ENCODE assay signal across 12 cellular contexts in genomic region chr20:46014517-46015396, GRCh38. TPM values are rescaled to one million over a fixed set of nuclear protein-coding genes. Genes with fewer than 3 reads are reported as not detected.
DNase-seq lines count a peak whose midpoint lies in the region; ATAC-seq and TF ChIP-seq lines count a peak whose summit lies in the region.
"Had no signal": no experiment of that assay in that cellular context is flagged by ENCODE, and none has a peak within 500 bp of the region (broad histone marks: within the 10 kb centered on the region; RNA-seq: fewer than 3 reads in every experiment).

No MANE protein-coding gene starts in this region.

- no peak for TF ChIP-seq POLR2A in HCT116 (IDR thresholded peaks at IDR 0.05; ENCODE audit: borderline replicate concordance, extremely low read depth, insufficient read depth, insufficient read length)
- TF ChIP-seq POLR2A in right lobe of liver (IDR thresholded peaks at IDR 0.05): no peak

- H3K9me2 ChIP-seq in HCT116 (ENCODE audit: insufficient read depth): no peaks in the 10 kb centered on the region

- DNase-seq in HCT116 (ENCODE audit: low read depth, low spot score): no peak
- DNase-seq in activated T-helper 1 cell treated with anti-CD3 and anti-CD28 coated beads, Interleukin-12 subunit alpha, Interleukin-12 subunit beta, Interleukin-2, Interleukin-4 antibody, amounts not matched to agents 30 ng/mL and 10 ng/mL and 1 ng/mL, durations not matched to agents 14 hours and 24 hours and 36 hours (ENCODE audit: low spot score): no peak
- no peak for DNase-seq in right lobe of liver
- no peak for DNase-seq in NCI-H2171 (lab: John Stamatoyannopoulos, UW)
- no peak for DNase-seq in epidermal melanocyte (ENCODE audit: insufficient read length, low spot score)
- no peak for DNase-seq in HFFc6
- DNase-seq: NCI-H2227 treated with DMSO at 0.1 percent for 48 hours, occipital lobe had no signal

- H3K79me2 ChIP-seq in HCT116 (ENCODE audit: insufficient read depth, low read length): no peaks in the 10 kb centered on the region

- peaks cover 0 to 50% (median 43%) of the 10 kb centered on the region in 11 experiments; a peak in 19 of 22 replicates for H3K27me3 ChIP-seq in BLaER1 treated with 17β-estradiol and CSF1 and Interleukin-3, amounts not matched to agents 10 nM and 100 nM
- no peaks in the 10 kb centered on the region for H3K27me3 ChIP-seq in HCT116 (ENCODE audit: insufficient read depth, low read length)
- peaks cover 0 to 5% of the 10 kb centered on the region in 2 donors for H3K27me3 ChIP-seq in right lobe of liver

- peaks cover 44% of the 10 kb centered on the region for H3K4me1 Mint-ChIP-seq in activated T-helper 1 cell treated with anti-CD3 and anti-CD28 coated beads, Interleukin-12 subunit alpha, Interleukin-12 subunit beta, Interleukin-2, Interleukin-4 antibody, amounts not matched to agents 30 ng/mL and 10 ng/mL and 1 ng/mL, durations not matched to agents 14 hours and 24 hours and 36 hours (ENCODE audit: low read depth)
- H3K4me1 Mint-ChIP-seq in HFFc6 (ENCODE audit: low read depth): peaks cover 11% of the 10 kb centered on the region; the same call in 1 of the 2 replicates

- no peak for TF ChIP-seq RAD21 in HCT116 (IDR thresholded peaks at IDR 0.05; ENCODE audit: low read depth)

- CTCF ChIA-PET in HCT116 (lab: Charles Lee): interaction anchor here (0.7 to 2.6 kb wide), 13 partner anchors 8 to 424 kb away, joined by 3 to 16 read pairs (median 4); no protein-coding TSS in a partner anchor

- H3K36me3 ChIP-seq in BLaER1 treated with 17β-estradiol and CSF1 and Interleukin-3, amounts not matched to agents 10 nM and 100 nM: peaks cover 0 to 74% (median 14%) of the 10 kb centered on the region in 11 experiments; a peak in 11 of 22 replicates
- H3K36me3 ChIP-seq in HCT116 (ENCODE audit: control insufficient read depth in 1 of 2, insufficient read depth in 2 of 2, low read length in 2 of 2) (no peaks in the 10 kb centered on the region), right lobe of liver (no peaks in the 10 kb centered on the region)

- H3K36me3 Mint-ChIP-seq in activated T-helper 1 cell treated with anti-CD3 and anti-CD28 coated beads, Interleukin-12 subunit alpha, Interleukin-12 subunit beta, Interleukin-2, Interleukin-4 antibody, amounts not matched to agents 30 ng/mL and 10 ng/mL and 1 ng/mL, durations not matched to agents 14 hours and 24 hours and 36 hours (ENCODE audit: low read depth): peaks cover 9% of the 10 kb centered on the region
- H3K36me3 Mint-ChIP-seq in HFFc6 (ENCODE audit: low read depth): peaks cover 6% of the 10 kb centered on the region; the same call in 1 of the 2 replicates

- H3K4me1 ChIP-seq in BLaER1 treated with 17β-estradiol and CSF1 and Interleukin-3, amounts not matched to agents 10 nM and 100 nM: peaks cover 44 to 97% (median 80%) of the 10 kb centered on the region in 10 experiments
- H3K4me1 ChIP-seq in HCT116 (ENCODE audit: control insufficient read depth in 1 of 2, insufficient read depth in 2 of 2, low read length in 2 of 2) (peaks cover 6 to 16% of the 10 kb centered on the region in 2 experiments; a peak in 3 of 4 replicates), right lobe of liver (peaks cover 0 to 11% (median 5%) of the 10 kb centered on the region in 4 donors)

- no peak overlapping the region for H3K27ac Mint-ChIP-seq in activated T-helper 1 cell treated with anti-CD3 and anti-CD28 coated beads, Interleukin-12 subunit alpha, Interleukin-12 subunit beta, Interleukin-2, Interleukin-4 antibody, amounts not matched to agents 30 ng/mL and 10 ng/mL and 1 ng/mL, durations not matched to agents 14 hours and 24 hours and 36 hours
- no peak overlapping the region for H3K27ac Mint-ChIP-seq in HFFc6

- H4K20me1 ChIP-seq in BLaER1 treated with 17β-estradiol and CSF1 and Interleukin-3, amounts not matched to agents 10 nM and 100 nM: peaks cover 0 to 53% (median 9%) of the 10 kb centered on the region in 11 experiments; a peak in 12 of 22 replicates
- H4K20me1 ChIP-seq in HCT116 (ENCODE audit: insufficient read depth): no peaks in the 10 kb centered on the region

- H2AFZ ChIP-seq in HCT116 (ENCODE audit: low read depth, low read length, poor library complexity, severe bottlenecking): peak overlapping the region; percentile 77
- H2AFZ ChIP-seq: GM23248 had no signal

- H3K9me3 Mint-ChIP-seq in activated T-helper 1 cell treated with anti-CD3 and anti-CD28 coated beads, Interleukin-12 subunit alpha, Interleukin-12 subunit beta, Interleukin-2, Interleukin-4 antibody, amounts not matched to agents 30 ng/mL and 10 ng/mL and 1 ng/mL, durations not matched to agents 14 hours and 24 hours and 36 hours: no peaks in the 10 kb centered on the region
- peaks cover 8% of the 10 kb centered on the region; the same call in 1 of the 2 replicates for H3K9me3 Mint-ChIP-seq in HFFc6

- no TSS peak for BruUV-seq in HCT116 (replicated peaks; lab: Mats Ljungman, UMichigan)

- intact Hi-C loops in HCT116 (cut with micrococcal nuclease): loop anchor here (2.0 kb wide), 1 partner anchor 160 kb away; no protein-coding TSS in a partner anchor
- intact Hi-C loops in activated T-helper 1 cell treated with anti-CD3 and anti-CD28 coated beads, Interleukin-12 subunit alpha, Interleukin-12 subunit beta, Interleukin-2, Interleukin-4 antibody, amounts not matched to agents 30 ng/mL and 10 ng/mL and 1 ng/mL, durations not matched to agents 14 hours and 24 hours and 36 hours (cut with micrococcal nuclease): loop anchor here (1.0 to 5.0 kb wide), 4 partner anchors 8 to 333 kb away; partner anchors contain the start of gene ZNF335
- intact Hi-C loops in right lobe of liver (cut with DNase I): loop anchor here in 1 of 2 donors (10.0 kb wide), 1 partner anchor 80 kb away; no protein-coding TSS in a partner anchor

- peak overlapping the region in 3 of 10 experiments; percentile 64 to 74 (median 71); a peak in 6 of 20 replicates for H3K4me3 ChIP-seq in BLaER1 treated with 17β-estradiol and CSF1 and Interleukin-3, amounts not matched to agents 10 nM and 100 nM
- H3K4me3 ChIP-seq in HCT116 (replicated peaks in 1 of 2; ENCODE audit: low read depth in 1 of 2, low read length in 2 of 2): peak overlapping the region; percentile 25 to 47
- no peak overlapping the region for H3K4me3 ChIP-seq in right lobe of liver
- H3K4me3 ChIP-seq: GM23248 had no signal

- peak overlapping the region in 2 of 11 experiments; percentile 34 to 43; a peak in 2 of 22 replicates for H3K9ac ChIP-seq in BLaER1 treated with 17β-estradiol and CSF1 and Interleukin-3, amounts not matched to agents 10 nM and 100 nM
- H3K9ac ChIP-seq in HCT116 (ENCODE audit: low read length): no peak overlapping the region
- H3K9ac ChIP-seq: GM23248 had no signal

- RAD21 ChIA-PET in HCT116 (lab: Charles Lee; ENCODE audit: low non-redundant PET in 1 of 2, low total read pairs in 2 of 2, uncharacterized antibody in 2 of 2, unreplicated experiment in 2 of 2): interaction anchor here (0.7 to 1.1 kb wide), 2 partner anchors 28 to 70 kb away, joined by 3 read pairs; no protein-coding TSS in a partner anchor

- WGBS in right lobe of liver (ENCODE audit: insufficient coverage, low coverage, low lambda C conversion rate, missing lambda C conversion rate): 34% methylated on average over 4 of the region's 7 CpGs

- H3K4me2 ChIP-seq in BLaER1 treated with 17β-estradiol and CSF1 and Interleukin-3, amounts not matched to agents 10 nM and 100 nM: peak overlapping the region; percentile 63 to 97 (median 84)
- H3K4me2 ChIP-seq in HCT116 (ENCODE audit: low read length): peak overlapping the region; percentile 79

- peaks cover 0 to 41% (median 27%) of the 10 kb centered on the region in 11 experiments; a peak in 18 of 22 replicates for H3K9me3 ChIP-seq in BLaER1 treated with 17β-estradiol and CSF1 and Interleukin-3, amounts not matched to agents 10 nM and 100 nM (replicated peaks in 1 of 11)
- H3K9me3 ChIP-seq in HCT116 (ENCODE audit: control insufficient read depth in 1 of 2, insufficient read depth in 1 of 2, low read depth in 1 of 2, low read length in 2 of 2) (no peaks in the 10 kb centered on the region), right lobe of liver (no peaks in the 10 kb centered on the region)

- H3K27ac ChIP-seq in BLaER1 treated with 17β-estradiol and CSF1 and Interleukin-3, amounts not matched to agents 10 nM and 100 nM: no peak overlapping the region
- H3K27ac ChIP-seq in HCT116 (ENCODE audit: low read depth, low read length) (peak overlapping the region; percentile 59; the same call in 1 of the 2 replicates), right lobe of liver (no peak overlapping the region)
- H3K27ac ChIP-seq: GM23248 had no signal

- TF ChIP-seq CTCF in HCT116 (IDR thresholded peaks at IDR 0.05 in 2 of 3, conservative IDR thresholded peaks at IDR 0.05 in 1 of 3; ENCODE audit: borderline replicate concordance in 1 of 3, insufficient read depth in 1 of 3, low read depth in 2 of 3, low read length in 2 of 3) (no peak), right lobe of liver (IDR thresholded peaks at IDR 0.05) (no peak), HFFc6 (IDR thresholded peaks at IDR 0.05) (no peak)

- POLR2A ChIA-PET in HCT116 (lab: Charles Lee): interaction anchor here (0.6 to 1.2 kb wide), 2 partner anchors 10 to 472 kb away, joined by 3 to 5 read pairs; no protein-coding TSS in a partner anchor

- ATAC-seq in HCT116 (no peak), right lobe of liver (peak; percentile 41 to 79 (median 64)), GM18498 (IDR thresholded peaks at IDR 0.05; ENCODE audit: unreplicated experiment) (no peak)

- peaks cover 51% of the 10 kb centered on the region for H3K27me3 Mint-ChIP-seq in activated T-helper 1 cell treated with anti-CD3 and anti-CD28 coated beads, Interleukin-12 subunit alpha, Interleukin-12 subunit beta, Interleukin-2, Interleukin-4 antibody, amounts not matched to agents 30 ng/mL and 10 ng/mL and 1 ng/mL, durations not matched to agents 14 hours and 24 hours and 36 hours (ENCODE audit: insufficient read depth)
- peaks cover 48% of the 10 kb centered on the region for H3K27me3 Mint-ChIP-seq in HFFc6 (ENCODE audit: insufficient read depth)

- peak overlapping the region; percentile 31 for H3K4me3 Mint-ChIP-seq in activated T-helper 1 cell treated with anti-CD3 and anti-CD28 coated beads, Interleukin-12 subunit alpha, Interleukin-12 subunit beta, Interleukin-2, Interleukin-4 antibody, amounts not matched to agents 30 ng/mL and 10 ng/mL and 1 ng/mL, durations not matched to agents 14 hours and 24 hours and 36 hours
- no peak overlapping the region for H3K4me3 Mint-ChIP-seq in HFFc6

RNA-seq across cellular contexts. Expression of gene MMP9, which starts 6.0 kb away (rescaled TPM):
- 0.32 TPM for total RNA-seq in HCT116 (2021; ENCODE audit: unreplicated experiment)
- 0.30 and 0.35 TPM in 2 replicates for polyA plus RNA-seq in HCT116 (2012)
- total RNA-seq in activated T-helper 1 cell treated with anti-CD3 and anti-CD28 coated beads, Interleukin-12 subunit alpha, Interleukin-12 subunit beta, Interleukin-2, Interleukin-4 antibody, amounts not matched to agents 30 ng/mL and 10 ng/mL and 1 ng/mL, durations not matched to agents 14 hours and 24 hours and 36 hours: 0.08 TPM in 1 of 2 replicates, not detected in the other
- total RNA-seq in right lobe of liver: 1 to 10 TPM in 4 of 6 experiments, under 1 TPM in 2; 0.61 to 2.4 (median 1.3) TPM
- total RNA-seq in HFFc6 (2021; fragmentation: NEBNext Ultra II Directional; extraction: Animal tissue kit (Norgen Biotek cat#: 25700)): not detected
- total RNA-seq: GM23248, occipital lobe had no signal

RNA-seq across cellular contexts. Expression of gene SLC12A5, which starts 14.3 kb away (rescaled TPM):
- total RNA-seq in HCT116 (2021; ENCODE audit: unreplicated experiment) (1.9 TPM), right lobe of liver (under 1 TPM in 3 of 6 experiments, not detected in 3; 0.32 to 0.91 (median 0.64) TPM)
- polyA plus RNA-seq in HCT116 (2012): 0.51 and 1.6 TPM in 2 replicates
- total RNA-seq in activated T-helper 1 cell treated with anti-CD3 and anti-CD28 coated beads, Interleukin-12 subunit alpha, Interleukin-12 subunit beta, Interleukin-2, Interleukin-4 antibody, amounts not matched to agents 30 ng/mL and 10 ng/mL and 1 ng/mL, durations not matched to agents 14 hours and 24 hours and 36 hours: 0.42 TPM in 1 of 2 replicates, not detected in the other
- total RNA-seq in HFFc6 (2021; fragmentation: NEBNext Ultra II Directional; extraction: Animal tissue kit (Norgen Biotek cat#: 25700)): under 1 TPM in 5 of 6 experiments, not detected in 1; 0.18 to 0.82 (median 0.52) TPM
- total RNA-seq: GM23248, kidney epithelial cell had no signal

RNA-seq across cellular contexts. Expression of gene ZNF335, which starts 42.8 kb away (rescaled TPM):
- total RNA-seq in HCT116 (2021; ENCODE audit: unreplicated experiment) (20.8 TPM), right lobe of liver (1 to 10 TPM; 6.5 to 9.3 (median 7.8) TPM)
- 17.5 and 19.2 TPM in 2 replicates for polyA plus RNA-seq in HCT116 (2012)
- 38.3 and 40.9 TPM in 2 replicates for total RNA-seq in activated T-helper 1 cell treated with anti-CD3 and anti-CD28 coated beads, Interleukin-12 subunit alpha, Interleukin-12 subunit beta, Interleukin-2, Interleukin-4 antibody, amounts not matched to agents 30 ng/mL and 10 ng/mL and 1 ng/mL, durations not matched to agents 14 hours and 24 hours and 36 hours
- total RNA-seq in HFFc6 (2021; fragmentation: NEBNext Ultra II Directional; extraction: Animal tissue kit (Norgen Biotek cat#: 25700)): 10 to 100 TPM; 13.1 to 14.6 (median 13.5) TPM

Comparison
In these comparisons a context has a peak if more than half of its experiments do, and no peak if none do; other contexts are left out.
1. H3K4me3 ChIP-seq: peak in HCT116 (2 of 2); none in right lobe of liver (0 of 3).
2. ATAC-seq: peak in right lobe of liver (4 of 4); none in HCT116 (single experiment) and GM18498 (single experiment).